33 cellular contexts compared by ENCODE assay signal in the genomic region with DNA sequence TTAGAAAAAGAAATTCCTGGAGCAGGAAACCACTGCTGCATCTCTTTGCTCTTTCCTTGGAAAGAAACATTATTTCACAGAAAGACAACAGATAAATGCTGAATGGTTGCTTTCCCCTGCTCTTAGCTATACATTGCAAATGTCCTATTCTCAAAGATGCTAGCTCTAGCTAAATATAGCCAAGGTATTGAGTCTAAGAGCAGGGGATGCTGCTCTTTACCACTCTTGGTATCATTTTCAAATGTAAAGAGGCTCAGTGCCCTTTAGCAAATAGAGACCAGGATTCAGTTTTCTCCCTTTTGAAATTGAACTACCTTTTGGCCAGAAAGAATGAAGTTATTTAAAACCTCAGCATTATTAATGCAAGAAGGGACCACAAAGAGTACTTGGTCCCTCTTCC.
"Had no signal": no experiment of that assay in that cellular context is flagged by ENCODE, and none has a peak within 500 bp of the region (broad histone marks: within the 10 kb centered on the region; RNA-seq: fewer than 3 reads in every experiment).

No MANE protein-coding gene starts in this region.

- H3K27ac ChIP-seq: colonic mucosa, epithelial cell of prostate, gastroesophageal sphincter, heart left ventricle, hepatocyte, neutrophil, prostate gland, right atrium auricular region, testis, tibial artery had no signal

- H3K4me3 Mint-ChIP-seq: dendritic cell treated with granulocyte-macrophage colony-stimulating factor and Interleukin-4, amounts not matched to agents 40 ng/mL and 50 ng/mL, for 4 days; endodermal cell; mesothelial cell of epicardium; naive B cell; natural killer cell treated with Interleukin-12 subunit alpha and Interleukin-12 subunit beta and Interleukin-15 and Interleukin-18, amount 100 ng/mL, for 72 hours; neural crest cell; stimulated activated effector memory CD8-positive, alpha-beta T cell treated with anti-CD3 and anti-CD28 coated beads, Interleukin-12 subunit alpha, Interleukin-12 subunit beta, amount 100 ng/mL, for 72 hours; type B pancreatic cell had no signal

- H3K4me1 ChIP-seq: gastroesophageal sphincter, heart left ventricle, prostate gland, right atrium auricular region, tibial artery had no signal

- H2AFZ ChIP-seq: hepatocyte had no signal

- DNase-seq: colonic mucosa; effector CD8-positive, alpha-beta T cell; endodermal cell; foreskin fibroblast; heart left ventricle; kidney; mesenchymal stem cell; mucosa of descending colon; naive B cell; stimulated activated CD4-positive, alpha-beta T cell treated with anti-CD3 and anti-CD28 coated beads, Interleukin-12 subunit alpha, Interleukin-12 subunit beta, amount 100 ng/mL, for 4 hours; stimulated activated CD4-positive, alpha-beta T cell treated with anti-CD3 and anti-CD28 coated beads, Interleukin-1b, Interleukin-23, amount 100 ng/mL, for 48 hours; stimulated activated CD4-positive, alpha-beta T cell treated with anti-CD3 and anti-CD28 coated beads, Interleukin-4, amount 100 ng/mL, for 1 hour; stimulated activated naive CD8-positive, alpha-beta T cell treated with anti-CD3 and anti-CD28 coated beads, Interleukin-15, Interleukin-2, amounts not matched to agents 100 U/mL and 50 U/mL, for 24 hours; substantia nigra; testis; tibial artery had no signal

- H3K4me2 ChIP-seq: hepatocyte, smooth muscle cell had no signal

- H3K4me3 ChIP-seq: colonic mucosa, gastroesophageal sphincter, heart left ventricle, hepatocyte, lung, mucosa of descending colon, prostate gland, right atrium auricular region, smooth muscle cell, testis, tibial artery had no signal

- H3K27me3 ChIP-seq: colonic mucosa, gastroesophageal sphincter, heart left ventricle, hepatocyte, neutrophil, right atrium auricular region, testis had no signal

- H3K9me3 ChIP-seq: colonic mucosa, gastroesophageal sphincter, heart left ventricle, mucosa of descending colon, neutrophil, prostate gland, right atrium auricular region, testis, tibial artery had no signal

- H3K27me3 Mint-ChIP-seq: naive B cell had no signal

- H3K27ac Mint-ChIP-seq: dendritic cell treated with granulocyte-macrophage colony-stimulating factor and Interleukin-4, amounts not matched to agents 40 ng/mL and 50 ng/mL, for 4 days; endodermal cell; mesothelial cell of epicardium; naive B cell; natural killer cell treated with Interleukin-12 subunit alpha and Interleukin-12 subunit beta and Interleukin-15 and Interleukin-18, amount 100 ng/mL, for 72 hours; stimulated activated effector memory CD8-positive, alpha-beta T cell treated with anti-CD3 and anti-CD28 coated beads, Interleukin-12 subunit alpha, Interleukin-12 subunit beta, amount 100 ng/mL, for 72 hours; type B pancreatic cell had no signal

- FAIRE-seq: kidney had no signal

- H3K36me3 Mint-ChIP-seq: mesothelial cell of epicardium; naive B cell; natural killer cell treated with Interleukin-12 subunit alpha and Interleukin-12 subunit beta and Interleukin-15 and Interleukin-18, amount 100 ng/mL, for 72 hours; type B pancreatic cell had no signal

- H3K79me2 ChIP-seq: hepatocyte had no signal

- H3K9me3 Mint-ChIP-seq: dendritic cell treated with granulocyte-macrophage colony-stimulating factor and Interleukin-4, amounts not matched to agents 40 ng/mL and 50 ng/mL, for 4 days; endodermal cell; naive B cell; natural killer cell treated with Interleukin-12 subunit alpha and Interleukin-12 subunit beta and Interleukin-15 and Interleukin-18, amount 100 ng/mL, for 72 hours; stimulated activated effector memory CD8-positive, alpha-beta T cell treated with anti-CD3 and anti-CD28 coated beads, Interleukin-12 subunit alpha, Interleukin-12 subunit beta, amount 100 ng/mL, for 72 hours; type B pancreatic cell had no signal

- H3K36me3 ChIP-seq: colonic mucosa, gastroesophageal sphincter, heart left ventricle, neutrophil, prostate gland, right atrium auricular region, tibial artery had no signal

- ATAC-seq: esophagus mucosa; gastroesophageal sphincter; heart left ventricle; left lobe of liver; mucosa of descending colon; natural killer cell treated with Interleukin-12 subunit alpha and Interleukin-12 subunit beta and Interleukin-15 and Interleukin-18, amount 100 ng/mL, for 72 hours; sciatic nerve; stimulated activated effector memory CD8-positive, alpha-beta T cell treated with anti-CD3 and anti-CD28 coated beads, Interleukin-12 subunit alpha, Interleukin-12 subunit beta, amount 100 ng/mL, for 72 hours; stimulated activated naive CD8-positive, alpha-beta T cell treated with anti-CD3 and anti-CD28 coated beads, Interleukin-15, Interleukin-2, amounts not matched to agents 100 U/mL and 50 U/mL, for 24 hours had no signal
